8 cellular contexts compared by ENCODE assay signal in the genomic region with DNA sequence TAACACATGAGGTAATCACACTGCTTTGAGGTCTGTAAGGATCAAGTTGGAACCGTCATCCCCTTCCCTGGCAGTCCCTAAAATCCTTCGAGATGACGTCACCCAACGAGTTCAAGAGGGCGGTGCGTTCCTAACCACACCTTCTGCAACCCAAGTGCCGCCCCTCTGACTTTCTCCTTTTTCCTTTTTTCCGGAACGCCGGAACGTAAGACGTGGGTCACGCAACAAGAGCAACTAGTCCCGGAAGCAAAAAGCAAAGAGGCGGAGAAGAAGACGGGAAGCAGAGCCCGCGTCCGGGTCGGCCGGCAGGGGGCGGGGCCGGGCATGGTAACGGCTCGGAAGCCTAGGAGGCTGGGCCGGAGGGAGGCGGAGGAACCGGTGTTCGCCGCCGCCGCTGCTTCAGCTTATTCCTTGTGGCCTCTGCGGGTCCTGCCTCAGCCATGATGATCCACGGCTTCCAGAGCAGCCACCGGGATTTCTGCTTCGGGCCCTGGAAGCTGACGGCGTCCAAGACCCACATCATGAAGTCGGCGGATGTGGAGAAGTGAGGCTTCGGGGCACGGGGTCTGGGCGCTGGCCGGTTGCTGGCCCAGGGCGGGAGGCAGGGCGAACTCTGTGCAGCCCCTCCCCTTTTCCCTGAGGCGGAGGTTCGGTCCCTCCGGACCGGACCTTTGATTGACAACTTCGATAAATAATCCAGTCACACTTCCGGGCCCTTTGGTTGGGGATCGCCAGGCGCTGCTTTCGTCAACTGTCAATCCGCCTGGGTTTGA. TPM values are rescaled to one million over a fixed set of nuclear protein-coding genes. Genes with fewer than 3 reads are reported as not detected.
DNase-seq lines count a peak whose midpoint lies in the region; ATAC-seq and TF ChIP-seq lines count a peak whose summit lies in the region.

A gene (plus strand): TSS at position 325 of the 773 bp plus-strand sequence. CDS start 116 bp downstream, at position 441.

- no peaks in the 10 kb centered on the region for H3K9me3 ChIP-seq in CD4-positive, alpha-beta T cell (ENCODE audit: control insufficient read depth, low read length)
- H3K9me3 ChIP-seq in duodenal mucosa (ENCODE audit: control insufficient read depth in 1 of 2, low read length in 2 of 2) (no peaks in the 10 kb centered on the region), right lobe of liver (no peaks in the 10 kb centered on the region)

- H3K4me3 ChIP-seq in duodenal mucosa (ENCODE audit: low read depth in 1 of 2, low read length in 2 of 2) (peak within 1 kb of the TSS; percentile 84 to 96), right lobe of liver (peak within 1 kb of the TSS; percentile 65 to 88 (median 86))

- WGBS in right lobe of liver (ENCODE audit: insufficient coverage, low coverage, low lambda C conversion rate, missing lambda C conversion rate): under 1% methylated on average over 31 of the region's 56 CpGs

- TF ChIP-seq CTCF in CD4-positive, alpha-beta T cell (IDR thresholded peaks at IDR 0.05): peak; percentile 63
- TF ChIP-seq CTCF in right lobe of liver (IDR thresholded peaks at IDR 0.05): peak; percentile 49 to 76 (median 64)

- H3K4me1 ChIP-seq in duodenal mucosa (ENCODE audit: control insufficient read depth in 1 of 2, insufficient read depth in 2 of 2, low read length in 2 of 2): peaks cover 8 to 17% of the 10 kb centered on the region in 2 donors
- H3K4me1 ChIP-seq in right lobe of liver: no peaks in the 10 kb centered on the region

- peak within 1 kb of the TSS; percentile 96 for H3K27ac ChIP-seq in CD4-positive, alpha-beta T cell (ENCODE audit: low read depth, low read length)
- H3K27ac ChIP-seq in duodenal mucosa (ENCODE audit: low read depth, low read length) (peak within 1 kb of the TSS; percentile 94), right lobe of liver (peak within 1 kb of the TSS; percentile 81 to 89 (median 81))

- peaks cover 12% of the 10 kb centered on the region for H3K27me3 Mint-ChIP-seq in CD4-positive, alpha-beta T cell

- H3K4me3 Mint-ChIP-seq in CD4-positive, alpha-beta T cell: no peak within 1 kb of the TSS

- no peaks in the 10 kb centered on the region for H3K27me3 ChIP-seq in CD4-positive, alpha-beta T cell (ENCODE audit: control insufficient read depth, insufficient read depth, low read length)
- H3K27me3 ChIP-seq in duodenal mucosa (ENCODE audit: control insufficient read depth in 1 of 2, insufficient read depth in 2 of 2, low read length in 2 of 2) (no peaks in the 10 kb centered on the region), right lobe of liver (no peaks in the 10 kb centered on the region)

- DNase-seq in CD4-positive, alpha-beta T cell: peak; percentile 85 to 93 (median 90)
- DNase-seq in NCI-H774 (lab: John Stamatoyannopoulos, UW) (peak; percentile 98), right lobe of liver (peak; percentile 95 to 98 (median 97))
- peak; percentile 95 to 97 for DNase-seq in activated CD4-positive, alpha-beta T cell treated with anti-CD3 and anti-CD28 coated beads, Interleukin-2, amount 50 U/mL, for 48 hours
- DNase-seq in stimulated activated CD4-positive, alpha-beta T cell treated with anti-CD3 and anti-CD28 coated beads, Interleukin-4, amount 100 ng/mL, for 4 hours: peak; percentile 93 to 95

- no peak within 1 kb of the TSS for H3K27ac Mint-ChIP-seq in CD4-positive, alpha-beta T cell

- peaks cover 2% of the 10 kb centered on the region for H3K36me3 Mint-ChIP-seq in CD4-positive, alpha-beta T cell (ENCODE audit: low read depth)

- no peaks in the 10 kb centered on the region for H3K9me3 Mint-ChIP-seq in CD4-positive, alpha-beta T cell

- POLR2A ChIA-PET in CD4-positive, alpha-beta T cell (lab: Charles Lee): interaction anchor here (0.6 to 0.7 kb wide), 2 partner anchors 11 to 48 kb away, joined by 3 read pairs; no protein-coding TSS in a partner anchor

- no peaks in the 10 kb centered on the region for H3K36me3 ChIP-seq in duodenal mucosa (ENCODE audit: control insufficient read depth in 1 of 2, insufficient read depth in 2 of 2, low read length in 2 of 2)
- no peaks in the 10 kb centered on the region for H3K36me3 ChIP-seq in right lobe of liver

- TF ChIP-seq POLR2A in right lobe of liver (IDR thresholded peaks at IDR 0.05): peak; percentile 87

- intact Hi-C loops in CD4-positive, alpha-beta T cell (cut with DNase I, micrococcal nuclease): loop anchor here (1.0 to 10.0 kb wide), 9 partner anchors 48 to 1896 kb away; a partner anchor contains a TSS
- intact Hi-C loops in right lobe of liver (cut with DNase I): loop anchor here in 1 of 2 donors (10.0 kb wide), 1 partner anchor 56 kb away; no protein-coding TSS in a partner anchor

- H3K9ac ChIP-seq in duodenal mucosa (ENCODE audit: low read depth in 1 of 2, low read length in 2 of 2): peak within 1 kb of the TSS; percentile 80 to 98

- CTCF ChIA-PET in CD4-positive, alpha-beta T cell (lab: Charles Lee): interaction anchor here (1.1 kb wide), 3 partner anchors 57 to 1308 kb away, joined by 3 to 5 read pairs (median 3); no protein-coding TSS in a partner anchor

- peak; percentile 89 for ATAC-seq in CD4-positive, alpha-beta T cell (ENCODE audit: poor library complexity)
- peak; percentile 86 for ATAC-seq in GM19397 (IDR thresholded peaks at IDR 0.05; ENCODE audit: unreplicated experiment)
- peak; percentile 87 for ATAC-seq in HG03571 (IDR thresholded peaks at IDR 0.05; ENCODE audit: unreplicated experiment)
- ATAC-seq in right lobe of liver: peak; percentile 96 to 98 (median 97)

- peaks cover 15% of the 10 kb centered on the region for H3K4me1 Mint-ChIP-seq in CD4-positive, alpha-beta T cell (ENCODE audit: low read depth)

RNA-seq across cellular contexts. Expression of the gene that starts here (rescaled TPM):
- total RNA-seq in CD4-positive, alpha-beta T cell: 10 to 100 TPM; 15.8 to 16.4 TPM
- 10 to 100 TPM; 12.1 to 24.1 (median 15.7) TPM for total RNA-seq in right lobe of liver

Comparison
In these comparisons a context has a peak if more than half of its experiments do, and no peak if none do; other contexts are left out.
1. Peak in every context shown above with its lines: DNase-seq, ATAC-seq, H3K4me3 ChIP-seq and H3K27ac ChIP-seq.